In the genomic region with DNA sequence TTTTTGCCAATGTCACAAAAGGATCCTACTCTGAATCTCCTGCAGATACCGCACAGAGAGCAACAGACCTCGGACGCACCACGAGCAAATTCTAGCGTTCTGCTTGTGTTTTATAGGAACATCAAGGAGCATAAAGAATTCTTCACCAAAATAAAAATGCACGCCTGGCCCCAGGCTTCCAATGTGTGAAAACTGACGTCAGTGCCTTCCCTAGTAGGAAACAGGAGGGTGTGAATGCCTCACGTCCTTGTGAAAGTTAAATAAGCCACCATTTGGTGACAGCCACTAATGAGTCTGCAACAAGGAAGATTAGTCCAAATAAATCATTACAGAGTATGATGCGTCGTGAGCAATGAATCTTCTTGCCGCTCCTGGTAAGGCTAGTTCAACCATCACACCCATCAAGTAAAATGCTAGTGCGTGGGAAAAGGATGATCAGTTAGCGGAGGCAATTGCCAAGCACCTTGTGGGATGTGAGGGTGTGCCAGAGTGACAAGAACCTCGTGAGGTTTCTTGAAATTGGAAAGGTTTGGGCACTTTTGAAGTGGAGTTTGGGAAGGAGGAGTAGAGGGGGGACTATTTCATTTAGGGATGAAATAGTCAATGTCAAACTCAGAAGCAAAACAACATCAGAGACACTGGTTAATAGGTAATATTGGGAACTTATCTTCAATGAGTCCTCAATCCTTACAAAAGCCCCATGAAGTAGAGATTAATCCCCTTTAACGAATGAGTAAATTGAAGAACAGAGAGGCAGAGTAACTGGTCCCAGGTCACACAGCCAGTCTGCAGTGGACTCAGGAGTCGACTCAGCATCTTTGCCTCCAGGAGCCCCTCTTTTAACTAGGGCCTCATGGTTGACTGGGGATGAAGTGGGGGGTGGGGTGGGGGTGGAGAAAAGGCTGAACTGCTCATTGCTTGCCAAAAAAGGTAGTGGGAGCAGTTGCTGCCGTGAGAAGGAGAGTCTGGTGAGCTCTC, we compare ENCODE assay signal across 1 cellular context.
TF ChIP-seq lines count a peak whose summit lies in the region.

No MANE protein-coding gene starts in this region.

TF ChIP-seq in GM23338, 12 proteins besides CTCF, POLR2A, EP300 and RAD21 (continued from another document):
- TF ChIP-seq, protein P1, sequence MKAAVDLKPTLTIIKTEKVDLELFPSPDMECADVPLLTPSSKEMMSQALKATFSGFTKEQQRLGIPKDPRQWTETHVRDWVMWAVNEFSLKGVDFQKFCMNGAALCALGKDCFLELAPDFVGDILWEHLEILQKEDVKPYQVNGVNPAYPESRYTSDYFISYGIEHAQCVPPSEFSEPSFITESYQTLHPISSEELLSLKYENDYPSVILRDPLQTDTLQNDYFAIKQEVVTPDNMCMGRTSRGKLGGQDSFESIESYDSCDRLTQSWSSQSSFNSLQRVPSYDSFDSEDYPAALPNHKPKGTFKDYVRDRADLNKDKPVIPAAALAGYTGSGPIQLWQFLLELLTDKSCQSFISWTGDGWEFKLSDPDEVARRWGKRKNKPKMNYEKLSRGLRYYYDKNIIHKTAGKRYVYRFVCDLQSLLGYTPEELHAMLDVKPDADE (IDR thresholded peaks at IDR 0.05): no peak
- TF ChIP-seq CREB1 (CRISPR knock-in tag; IDR thresholded peaks at IDR 0.05; ENCODE audit: low read depth) (no peak), ZNF331 (CRISPR knock-in tag; IDR thresholded peaks at IDR 0.05; ENCODE audit: low read depth) (no peak)
